In the genomic region with DNA sequence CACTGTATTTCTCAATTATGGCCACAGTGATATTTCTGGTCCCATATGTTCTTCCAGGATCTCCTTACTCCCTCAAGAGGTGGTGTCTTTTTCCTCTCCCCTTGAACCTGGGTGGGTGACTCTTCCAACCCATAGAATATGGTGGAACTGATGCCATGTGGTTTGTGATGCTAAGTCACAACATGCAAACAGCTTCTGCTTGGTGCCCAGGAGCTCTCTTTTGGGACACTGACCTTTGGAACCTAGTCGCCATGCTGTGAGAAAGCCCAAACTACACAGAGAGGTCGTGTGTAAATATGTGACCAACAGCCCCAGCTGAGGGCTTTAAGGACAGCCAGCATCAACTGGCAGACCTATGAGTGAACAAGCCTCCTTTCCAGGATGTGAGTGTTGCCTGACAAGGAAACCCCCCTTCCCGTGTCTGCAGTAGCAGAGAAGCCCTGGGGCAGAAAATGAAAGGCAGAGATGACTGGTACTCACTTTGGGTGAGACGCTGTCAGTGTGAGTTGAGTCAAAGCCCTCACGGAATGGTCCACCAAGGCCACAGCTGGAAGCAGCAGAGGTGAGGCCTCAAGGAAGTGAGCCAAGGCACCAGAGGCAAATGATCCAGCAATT, we compare ENCODE assay signal across 8 cellular contexts.
A peak's percentile ranks its signal among the peaks of the same experiment; 100 is the strongest.
DNase-seq lines count a peak whose midpoint lies in the region; ATAC-seq lines count a peak whose summit lies in the region.

No MANE protein-coding gene starts in this region.

- CTCF ChIA-PET in activated CD4-positive, alpha-beta T cell treated with anti-CD3 and anti-CD28 coated beads for 36 hours (lab: Charles Lee) = interaction anchor here (0.9 kb wide), 1 partner anchor 20 kb away, joined by 4 read pairs; no protein-coding TSS in a partner anchor
- CTCF ChIA-PET in activated CD8-positive, alpha-beta T cell treated with anti-CD3 and anti-CD28 coated beads, Interleukin-2, amount 10 ng/mL, durations not matched to agents 7 days and 5 days (lab: Charles Lee) = interaction anchor here (1.6 kb wide), 1 partner anchor 20 kb away, joined by 8 read pairs; no protein-coding TSS in a partner anchor

- POLR2A ChIA-PET in activated CD4-positive, alpha-beta T cell treated with anti-CD3 and anti-CD28 coated beads for 36 hours (lab: Charles Lee) = interaction anchor here (0.6 to 1.4 kb wide), 4 partner anchors 9 to 1223 kb away, joined by 3 to 5 read pairs (median 4); no protein-coding TSS in a partner anchor
- POLR2A ChIA-PET in activated CD8-positive, alpha-beta T cell treated with anti-CD3 and anti-CD28 coated beads, Interleukin-2, amount 10 ng/mL, durations not matched to agents 7 days and 5 days (lab: Charles Lee) = interaction anchor here (0.8 to 1.8 kb wide), 4 partner anchors 12 to 56 kb away, joined by 3 to 12 read pairs (median 3); no protein-coding TSS in a partner anchor

- H3K36me3 Mint-ChIP-seq in activated CD4-positive, alpha-beta T cell treated with anti-CD3 and anti-CD28 coated beads for 36 hours (ENCODE audit: low read depth) = no peaks in the 10 kb centered on the region
- H3K36me3 Mint-ChIP-seq in activated CD8-positive, alpha-beta T cell treated with anti-CD3 and anti-CD28 coated beads, Interleukin-2, amount 10 ng/mL, durations not matched to agents 7 days and 5 days (ENCODE audit: low read depth) = no peaks in the 10 kb centered on the region

- no peak overlapping the region for H3K4me3 ChIP-seq in H7 (ENCODE audit: insufficient read depth, low read depth, low read length)

- intact Hi-C loops in activated CD4-positive, alpha-beta T cell treated with anti-CD3 and anti-CD28 coated beads for 36 hours (cut with DNase I, micrococcal nuclease) = loop anchor here (1.0 to 10.0 kb wide), 10 partner anchors 9 to 450 kb away; a partner anchor contains a TSS

- no peaks in the 10 kb centered on the region for H3K36me3 ChIP-seq in H7 (replicated peaks; ENCODE audit: control insufficient read depth, insufficient read depth, low read length)

- peak overlapping the region; percentile 95 for H3K27ac Mint-ChIP-seq in activated CD4-positive, alpha-beta T cell treated with anti-CD3 and anti-CD28 coated beads for 36 hours
- peak overlapping the region; percentile 46 for H3K27ac Mint-ChIP-seq in activated CD8-positive, alpha-beta T cell treated with anti-CD3 and anti-CD28 coated beads, Interleukin-2, amount 10 ng/mL, durations not matched to agents 7 days and 5 days

- H3K27me3 Mint-ChIP-seq in activated CD4-positive, alpha-beta T cell treated with anti-CD3 and anti-CD28 coated beads for 36 hours = no peaks in the 10 kb centered on the region
- H3K27me3 Mint-ChIP-seq in activated CD8-positive, alpha-beta T cell treated with anti-CD3 and anti-CD28 coated beads, Interleukin-2, amount 10 ng/mL, durations not matched to agents 7 days and 5 days (ENCODE audit: low read depth) = peaks cover 7% of the 10 kb centered on the region

- no peak overlapping the region for H3K4me3 Mint-ChIP-seq in activated CD4-positive, alpha-beta T cell treated with anti-CD3 and anti-CD28 coated beads for 36 hours
- no peak overlapping the region for H3K4me3 Mint-ChIP-seq in activated CD8-positive, alpha-beta T cell treated with anti-CD3 and anti-CD28 coated beads, Interleukin-2, amount 10 ng/mL, durations not matched to agents 7 days and 5 days

- H3K4me1 Mint-ChIP-seq in activated CD4-positive, alpha-beta T cell treated with anti-CD3 and anti-CD28 coated beads for 36 hours = peaks cover 53% of the 10 kb centered on the region
- peaks cover 43% of the 10 kb centered on the region for H3K4me1 Mint-ChIP-seq in activated CD8-positive, alpha-beta T cell treated with anti-CD3 and anti-CD28 coated beads, Interleukin-2, amount 10 ng/mL, durations not matched to agents 7 days and 5 days (ENCODE audit: low read depth)

- no peaks in the 10 kb centered on the region for H3K27me3 ChIP-seq in H7 (ENCODE audit: control insufficient read depth, insufficient read depth, low read length)

- H3K9me3 Mint-ChIP-seq in activated CD4-positive, alpha-beta T cell treated with anti-CD3 and anti-CD28 coated beads for 36 hours (ENCODE audit: low read depth) = peaks cover 4% of the 10 kb centered on the region
- no peaks in the 10 kb centered on the region for H3K9me3 Mint-ChIP-seq in activated CD8-positive, alpha-beta T cell treated with anti-CD3 and anti-CD28 coated beads, Interleukin-2, amount 10 ng/mL, durations not matched to agents 7 days and 5 days (ENCODE audit: insufficient read depth)

- DNase-seq in activated CD4-positive, alpha-beta T cell treated with anti-CD3 and anti-CD28 coated beads for 36 hours = peak; percentile 84
- no peak for DNase-seq in activated CD4-positive, alpha-beta T cell treated with anti-CD3 and anti-CD28 coated beads for 1 hour
- peak; percentile 68 for DNase-seq in activated CD8-positive, alpha-beta T cell treated with anti-CD3 and anti-CD28 coated beads, Interleukin-2, amount 10 ng/mL, durations not matched to agents 7 days and 5 days
- peak; percentile 70 for DNase-seq in stimulated activated CD8-positive, alpha-beta memory T cell treated with anti-CD3 and anti-CD28 coated beads, Interleukin-4, amount 100 ng/mL, for 48 hours
- no peak for DNase-seq in H7
- DNase-seq in GF-D8 (lab: John Stamatoyannopoulos, UW) = no peak
- no peak for DNase-seq in Kasumi-1 (lab: John Stamatoyannopoulos, UW)

- peak; percentile 80 for ATAC-seq in activated CD4-positive, alpha-beta T cell treated with anti-CD3 and anti-CD28 coated beads for 36 hours
- ATAC-seq in HG03045 (IDR thresholded peaks at IDR 0.05; ENCODE audit: unreplicated experiment) = peak; percentile 89
- ATAC-seq in activated CD8-positive, alpha-beta T cell treated with anti-CD3 and anti-CD28 coated beads, Interleukin-2, amount 10 ng/mL, durations not matched to agents 7 days and 5 days = peak; percentile 64

Comparison
In these comparisons a context has a peak if more than half of its experiments do, and no peak if none do; other contexts are left out.
1. DNase-seq: peak in activated CD4-positive, alpha-beta T cell treated with anti-CD3 and anti-CD28 coated beads for 36 hours (single experiment), activated CD8-positive, alpha-beta T cell treated with anti-CD3 and anti-CD28 coated beads, Interleukin-2, amount 10 ng/mL, durations not matched to agents 7 days and 5 days (single experiment) and stimulated activated CD8-positive, alpha-beta memory T cell treated with anti-CD3 and anti-CD28 coated beads, Interleukin-4, amount 100 ng/mL, for 48 hours (single experiment); none in activated CD4-positive, alpha-beta T cell treated with anti-CD3 and anti-CD28 coated beads for 1 hour (single experiment), H7 (single experiment), GF-D8 (single experiment) and Kasumi-1 (0 of 2).
2. Peak in every context shown above with its lines, with median percentiles within 50 percentile points of each other: ATAC-seq.